ENCODE assay signal across 4 cellular contexts in genomic region chr2:11144077-11144723, GRCh38.
TF ChIP-seq lines count a peak whose summit lies in the region.

No MANE protein-coding gene starts in this region.

TF ChIP-seq in A549, 52 proteins besides CTCF, POLR2A, EP300 and RAD21 (continues in another document):
- no peak for TF ChIP-seq FOXS1 (CRISPR knock-in tag; IDR thresholded peaks at IDR 0.05)
- no peak for TF ChIP-seq ZSCAN20 (CRISPR knock-in tag; IDR thresholded peaks at IDR 0.05)
- TF ChIP-seq, protein P1, sequence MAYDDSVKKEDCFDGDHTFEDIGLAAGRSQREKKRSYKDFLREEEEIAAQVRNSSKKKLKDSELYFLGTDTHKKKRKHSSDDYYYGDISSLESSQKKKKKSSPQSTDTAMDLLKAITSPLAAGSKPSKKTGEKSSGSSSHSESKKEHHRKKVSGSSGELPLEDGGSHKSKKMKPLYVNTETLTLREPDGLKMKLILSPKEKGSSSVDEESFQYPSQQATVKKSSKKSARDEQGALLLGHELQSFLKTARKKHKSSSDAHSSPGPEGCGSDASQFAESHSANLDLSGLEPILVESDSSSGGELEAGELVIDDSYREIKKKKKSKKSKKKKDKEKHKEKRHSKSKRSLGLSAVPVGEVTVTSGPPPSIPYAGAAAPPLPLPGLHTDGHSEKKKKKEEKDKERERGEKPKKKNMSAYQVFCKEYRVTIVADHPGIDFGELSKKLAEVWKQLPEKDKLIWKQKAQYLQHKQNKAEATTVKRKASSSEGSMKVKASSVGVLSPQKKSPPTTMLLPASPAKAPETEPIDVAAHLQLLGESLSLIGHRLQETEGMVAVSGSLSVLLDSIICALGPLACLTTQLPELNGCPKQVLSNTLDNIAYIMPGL (CRISPR knock-in tag; IDR thresholded peaks at IDR 0.05; ENCODE audit: borderline replicate concordance), result no peak
- no peak for TF ChIP-seq EHF (CRISPR knock-in tag; IDR thresholded peaks at IDR 0.05)
- no peak for TF ChIP-seq ZNF302 (CRISPR knock-in tag; IDR thresholded peaks at IDR 0.05)
- TF ChIP-seq POLR2AphosphoS2 (conservative IDR thresholded peaks at IDR 0.05; ENCODE audit: low read length), result no peak
- TF ChIP-seq CBX2 (IDR thresholded peaks at IDR 0.05; ENCODE audit: borderline replicate concordance, low read depth), result no peak
- TF ChIP-seq, protein P2, sequence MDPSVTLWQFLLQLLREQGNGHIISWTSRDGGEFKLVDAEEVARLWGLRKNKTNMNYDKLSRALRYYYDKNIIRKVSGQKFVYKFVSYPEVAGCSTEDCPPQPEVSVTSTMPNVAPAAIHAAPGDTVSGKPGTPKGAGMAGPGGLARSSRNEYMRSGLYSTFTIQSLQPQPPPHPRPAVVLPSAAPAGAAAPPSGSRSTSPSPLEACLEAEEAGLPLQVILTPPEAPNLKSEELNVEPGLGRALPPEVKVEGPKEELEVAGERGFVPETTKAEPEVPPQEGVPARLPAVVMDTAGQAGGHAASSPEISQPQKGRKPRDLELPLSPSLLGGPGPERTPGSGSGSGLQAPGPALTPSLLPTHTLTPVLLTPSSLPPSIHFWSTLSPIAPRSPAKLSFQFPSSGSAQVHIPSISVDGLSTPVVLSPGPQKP (IDR thresholded peaks at IDR 0.05; ENCODE audit: low read depth, low read length), result no peak
- TF ChIP-seq HEYL (CRISPR knock-in tag; IDR thresholded peaks at IDR 0.05), result no peak
- TF ChIP-seq HOXA7 (CRISPR knock-in tag; IDR thresholded peaks at IDR 0.05), result no peak
- TF ChIP-seq NFE2L2 (conservative IDR thresholded peaks at IDR 0.05; ENCODE audit: low read length), result no peak
- no peak for TF ChIP-seq CHD4 (IDR thresholded peaks at IDR 0.05; ENCODE audit: borderline replicate concordance)
- TF ChIP-seq, protein P3, sequence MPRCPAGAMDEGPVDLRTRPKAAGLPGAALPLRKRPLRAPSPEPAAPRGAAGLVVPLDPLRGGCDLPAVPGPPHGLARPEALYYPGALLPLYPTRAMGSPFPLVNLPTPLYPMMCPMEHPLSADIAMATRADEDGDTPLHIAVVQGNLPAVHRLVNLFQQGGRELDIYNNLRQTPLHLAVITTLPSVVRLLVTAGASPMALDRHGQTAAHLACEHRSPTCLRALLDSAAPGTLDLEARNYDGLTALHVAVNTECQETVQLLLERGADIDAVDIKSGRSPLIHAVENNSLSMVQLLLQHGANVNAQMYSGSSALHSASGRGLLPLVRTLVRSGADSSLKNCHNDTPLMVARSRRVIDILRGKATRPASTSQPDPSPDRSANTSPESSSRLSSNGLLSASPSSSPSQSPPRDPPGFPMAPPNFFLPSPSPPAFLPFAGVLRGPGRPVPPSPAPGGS (IDR thresholded peaks at IDR 0.05), result no peak
- no peak for TF ChIP-seq EHMT2 (IDR thresholded peaks at IDR 0.05; ENCODE audit: low read depth)
- TF ChIP-seq FOSB (CRISPR knock-in tag; IDR thresholded peaks at IDR 0.05), result no peak

TF ChIP-seq in IMR-90, 13 proteins besides CTCF, POLR2A, EP300 and RAD21:
- no peak for TF ChIP-seq MXI1 (IDR thresholded peaks at IDR 0.05; ENCODE audit: borderline replicate concordance, low read depth, low read length)
- no peak for TF ChIP-seq CHD1 (IDR thresholded peaks at IDR 0.05; ENCODE audit: low read depth, low read length)
- no peak for TF ChIP-seq USF2 (IDR thresholded peaks at IDR 0.05; ENCODE audit: low read depth, low read length)
- TF ChIP-seq, protein P2 (IDR thresholded peaks at IDR 0.05; ENCODE audit: borderline replicate concordance, low read depth, low read length), result no peak
- TF ChIP-seq RFX5 (IDR thresholded peaks at IDR 0.05; ENCODE audit: low read depth, low read length), result no peak
- TF ChIP-seq FOS (IDR thresholded peaks at IDR 0.05; ENCODE audit: low read depth, low read length), result no peak
- TF ChIP-seq CEBPB (IDR thresholded peaks at IDR 0.05; ENCODE audit: low read depth, low read length), result no peak
- no peak for TF ChIP-seq NFE2L2 (IDR thresholded peaks at IDR 0.05; ENCODE audit: low read depth, low read length)
- no peak for TF ChIP-seq RCOR1 (IDR thresholded peaks at IDR 0.05; ENCODE audit: insufficient replicate concordance, low read length)
- TF ChIP-seq SMC3 (IDR thresholded peaks at IDR 0.05; ENCODE audit: low read depth, low read length), result no peak
- no peak for TF ChIP-seq MAFK (IDR thresholded peaks at IDR 0.05; ENCODE audit: low read depth, low read length)
- no peak for TF ChIP-seq BHLHE40 (IDR thresholded peaks at IDR 0.05; ENCODE audit: low read depth, low read length)
- TF ChIP-seq MAZ (IDR thresholded peaks at IDR 0.05; ENCODE audit: borderline replicate concordance, low read depth, low read length), result no peak

TF ChIP-seq in H1, 55 proteins besides CTCF, POLR2A, EP300 and RAD21:
- TF ChIP-seq SP2 (IDR thresholded peaks at IDR 0.05; ENCODE audit: low read length) (no peak), CEBPB (IDR thresholded peaks at IDR 0.05; ENCODE audit: low read depth, low read length) (no peak), TEAD4 (IDR thresholded peaks at IDR 0.05; ENCODE audit: low read depth, low read length) (no peak), SRF (IDR thresholded peaks at IDR 0.05; ENCODE audit: low read depth, low read length) (no peak), NRF1 (IDR thresholded peaks at IDR 0.05; ENCODE audit: low read depth, low read length) (no peak), NANOG (IDR thresholded peaks at IDR 0.05; ENCODE audit: insufficient read depth, low read depth, low read length, poor library complexity, severe bottlenecking) (no peak), CHD1 (IDR thresholded peaks at IDR 0.05; ENCODE audit: low read depth, low read length) (no peak), USF2 (IDR thresholded peaks at IDR 0.05; ENCODE audit: low read length) (no peak), SP1 (IDR thresholded peaks at IDR 0.05; ENCODE audit: low read depth, low read length) (no peak), KDM4A (IDR thresholded peaks at IDR 0.05; ENCODE audit: low read depth, low read length, severe bottlenecking) (no peak), MAFK (IDR thresholded peaks at IDR 0.05; ENCODE audit: low read depth, low read length) (no peak), CTBP2 (IDR thresholded peaks at IDR 0.05; ENCODE audit: borderline replicate concordance, insufficient read depth, insufficient read length, low read length) (no peak)
- TF ChIP-seq, protein P4, sequence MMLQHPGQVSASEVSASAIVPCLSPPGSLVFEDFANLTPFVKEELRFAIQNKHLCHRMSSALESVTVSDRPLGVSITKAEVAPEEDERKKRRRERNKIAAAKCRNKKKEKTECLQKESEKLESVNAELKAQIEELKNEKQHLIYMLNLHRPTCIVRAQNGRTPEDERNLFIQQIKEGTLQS (IDR thresholded peaks at IDR 0.05; ENCODE audit: insufficient read depth, low read depth, low read length), result no peak

TF ChIP-seq in GM23338, 12 proteins besides CTCF, POLR2A, EP300 and RAD21:
- TF ChIP-seq NANOG (IDR thresholded peaks at IDR 0.05; ENCODE audit: borderline replicate concordance) (no peak), POLR2AphosphoS5 (IDR thresholded peaks at IDR 0.05; ENCODE audit: low read depth) (no peak)
